ENCODE assay signal across 8 cellular contexts in genomic region chr5:54175-54730, GRCh38. TPM values are rescaled to one million over a fixed set of nuclear protein-coding genes. Genes with fewer than 3 reads are reported as not detected.
DNase-seq lines count a peak whose midpoint lies in the region; ATAC-seq and TF ChIP-seq lines count a peak whose summit lies in the region.

No MANE protein-coding gene starts in this region.

- no peak overlapping the region for H3K27ac Mint-ChIP-seq in activated naive CD8-positive, alpha-beta T cell treated with anti-CD3 and anti-CD28 coated beads, Interleukin-2, amount 50 U/mL, for 24 hours

- H3K9ac ChIP-seq in iPS-20b (ENCODE audit: low read depth, low read length), result peak overlapping the region; percentile 72; the same call in 1 of the 2 replicates

- H3K27me3 ChIP-seq in iPS-20b (ENCODE audit: insufficient read depth, low read length) (peaks cover 53% of the 10 kb centered on the region), suprapubic skin (peaks cover 55% of the 10 kb centered on the region)

- no peak for ATAC-seq in activated T-cell treated with anti-CD3 and anti-CD28 coated beads, Interleukin-2, amount 50 U/mL, for 4 hours
- no peak for ATAC-seq in activated naive CD8-positive, alpha-beta T cell treated with anti-CD3 and anti-CD28 coated beads, Interleukin-2, amount 50 U/mL, for 24 hours
- no peak for ATAC-seq in HG02840 (IDR thresholded peaks at IDR 0.05; ENCODE audit: low FRiP score, unreplicated experiment)

- H3K27ac ChIP-seq in iPS-20b (ENCODE audit: low read length), result no peak overlapping the region
- H3K27ac ChIP-seq in suprapubic skin, result no peak overlapping the region

- peaks cover 5% of the 10 kb centered on the region; the same call in 1 of the 2 replicates for H3K36me3 ChIP-seq in iPS-20b (ENCODE audit: insufficient read depth, low read depth, low read length)
- no peaks in the 10 kb centered on the region for H3K36me3 ChIP-seq in suprapubic skin

- no peak for TF ChIP-seq POLR2A in suprapubic skin (IDR thresholded peaks at IDR 0.05)

- H3K4me3 ChIP-seq in iPS-20b (ENCODE audit: low read length) (peak overlapping the region; percentile 76), suprapubic skin (peak overlapping the region; percentile 67)

- H3K9me3 ChIP-seq in iPS-20b (ENCODE audit: insufficient read depth, low read depth, low read length), result no peaks in the 10 kb centered on the region
- no peaks in the 10 kb centered on the region for H3K9me3 ChIP-seq in suprapubic skin

- no peaks in the 10 kb centered on the region for H3K36me3 Mint-ChIP-seq in activated T-cell treated with anti-CD3 and anti-CD28 coated beads, Interleukin-2, amount 50 U/mL, for 4 hours (ENCODE audit: insufficient read depth)
- peaks cover 2% of the 10 kb centered on the region for H3K36me3 Mint-ChIP-seq in activated naive CD8-positive, alpha-beta T cell treated with anti-CD3 and anti-CD28 coated beads, Interleukin-2, amount 50 U/mL, for 24 hours (ENCODE audit: low read depth)

- peaks cover 3% of the 10 kb centered on the region for H3K4me1 Mint-ChIP-seq in activated T-cell treated with anti-CD3 and anti-CD28 coated beads, Interleukin-2, amount 50 U/mL, for 4 hours (ENCODE audit: low read depth)
- no peaks in the 10 kb centered on the region for H3K4me1 Mint-ChIP-seq in activated naive CD8-positive, alpha-beta T cell treated with anti-CD3 and anti-CD28 coated beads, Interleukin-2, amount 50 U/mL, for 24 hours

- H3K4me1 ChIP-seq in iPS-20b (ENCODE audit: insufficient read depth, low read length), result peaks cover 8% of the 10 kb centered on the region; the same call in 1 of the 2 replicates
- H3K4me1 ChIP-seq in suprapubic skin, result peaks cover 14% of the 10 kb centered on the region

- H3K9me3 Mint-ChIP-seq in activated T-cell treated with anti-CD3 and anti-CD28 coated beads, Interleukin-2, amount 50 U/mL, for 4 hours, result peaks cover 7% of the 10 kb centered on the region
- H3K9me3 Mint-ChIP-seq in activated naive CD8-positive, alpha-beta T cell treated with anti-CD3 and anti-CD28 coated beads, Interleukin-2, amount 50 U/mL, for 24 hours, result peaks cover 12% of the 10 kb centered on the region

- WGBS in suprapubic skin, result 29% methylated on average over 6 of the region's 20 CpGs

- H3K4me3 Mint-ChIP-seq in activated T-cell treated with anti-CD3 and anti-CD28 coated beads, Interleukin-2, amount 50 U/mL, for 4 hours, result peak overlapping the region; percentile 26
- peak overlapping the region; percentile 29 for H3K4me3 Mint-ChIP-seq in activated naive CD8-positive, alpha-beta T cell treated with anti-CD3 and anti-CD28 coated beads, Interleukin-2, amount 50 U/mL, for 24 hours

- TF ChIP-seq CTCF in suprapubic skin (IDR thresholded peaks at IDR 0.05), result no peak

- DNase-seq in activated T-cell treated with anti-CD3 and anti-CD28 coated beads, Interleukin-2, amount 50 U/mL, for 4 hours, result no peak
- no peak for DNase-seq in activated T-cell treated with anti-CD3 and anti-CD28 coated beads for 4 hours
- DNase-seq in activated naive CD8-positive, alpha-beta T cell treated with anti-CD3 and anti-CD28 coated beads, Interleukin-2, amount 50 U/mL, for 24 hours, result no peak
- DNase-seq in suprapubic skin (ENCODE audit: low spot score in 2 of 2), result no peak
- no peak for DNase-seq in activated CD4-positive, CD25-positive, alpha-beta regulatory T cell (lab: John Stamatoyannopoulos, UW)
- DNase-seq in NCI-H2227 (lab: John Stamatoyannopoulos, UW; ENCODE audit: unreplicated experiment), result no peak

- H3K27me3 Mint-ChIP-seq in activated T-cell treated with anti-CD3 and anti-CD28 coated beads, Interleukin-2, amount 50 U/mL, for 4 hours (ENCODE audit: low read depth), result peaks cover 46% of the 10 kb centered on the region
- peaks cover 33% of the 10 kb centered on the region for H3K27me3 Mint-ChIP-seq in activated naive CD8-positive, alpha-beta T cell treated with anti-CD3 and anti-CD28 coated beads, Interleukin-2, amount 50 U/mL, for 24 hours

- TF ChIP-seq EP300 in suprapubic skin (IDR thresholded peaks at IDR 0.05), result no peak

RNA-seq across cellular contexts. Expression of gene PLEKHG4B, which starts 37.7 kb away (rescaled TPM):
- total RNA-seq in activated T-cell treated with anti-CD3 and anti-CD28 coated beads, Interleukin-2, amount 50 U/mL, for 4 hours, result under 1 TPM; 0.03 to 0.37 (median 0.05) TPM
- 1 to 10 TPM in 2 of 4 donors, under 1 TPM in 2; 0.45 to 2.4 (median 1.2) TPM for total RNA-seq in suprapubic skin
